13 cellular contexts compared by ENCODE assay signal in the genomic region with DNA sequence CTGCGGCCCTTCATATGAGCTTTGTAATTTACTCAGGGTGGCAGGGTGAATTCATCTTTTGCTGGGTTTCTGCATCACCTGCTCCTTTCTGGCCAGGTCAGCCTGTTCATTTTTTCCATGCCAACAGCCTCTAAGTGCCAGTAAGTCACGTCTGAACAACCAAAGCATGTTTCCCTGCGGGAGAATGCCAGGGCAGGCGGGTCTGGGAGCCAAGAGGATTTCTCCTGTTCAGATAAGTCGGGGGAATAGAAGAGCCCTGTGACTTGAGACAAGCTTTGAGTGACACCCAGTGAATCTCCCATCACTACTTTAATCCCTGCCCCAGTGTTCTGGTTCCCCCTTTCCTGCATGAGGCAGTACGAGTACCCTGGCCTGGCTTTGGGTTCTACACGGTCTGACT.
A peak's percentile ranks its signal among the peaks of the same experiment; 100 is the strongest.
DNase-seq lines count a peak whose midpoint lies in the region; ATAC-seq and TF ChIP-seq lines count a peak whose summit lies in the region.
"Had no signal": no experiment of that assay in that cellular context is flagged by ENCODE, and none has a peak within 500 bp of the region (broad histone marks: within the 10 kb centered on the region; RNA-seq: fewer than 3 reads in every experiment).

No MANE protein-coding gene starts in this region.

- H3K9me2 ChIP-seq in hepatocyte (replicated peaks; ENCODE audit: insufficient read depth): no peaks in the 10 kb centered on the region

- DNase-seq in CD4-positive, alpha-beta T cell: no peak
- DNase-seq in T-helper 17 cell (no peak), hepatocyte (ENCODE audit: low spot score) (no peak), inferior parietal cortex (ENCODE audit: extremely low spot score) (no peak), COLO829 (ENCODE audit: low spot score) (no peak)
- DNase-seq in activated effector memory CD4-positive, alpha-beta T cell treated with Interleukin-2 at 50 U/mL for 16 hours: no peak
- DNase-seq: activated CD4-positive, alpha-beta T cell treated with anti-CD3 and anti-CD28 coated beads for 1 hour; activated naive CD4-positive, alpha-beta T cell; Calu3; NCI-H510A had no signal

- TF ChIP-seq CTCF in CD4-positive, alpha-beta T cell (IDR thresholded peaks at IDR 0.05): no peak
- no peak for TF ChIP-seq CTCF in hepatocyte (IDR thresholded peaks at IDR 0.05; ENCODE audit: poor library complexity)

- H3K4me3 ChIP-seq in hepatocyte (no peak overlapping the region), rectal smooth muscle tissue (ENCODE audit: low read length) (no peak overlapping the region)

- intact Hi-C loops in CD4-positive, alpha-beta T cell (cut with DNase I, micrococcal nuclease): no loop called here

- H3K4me1 ChIP-seq in hepatocyte (ENCODE audit: insufficient read depth) (peaks cover 51% of the 10 kb centered on the region), rectal smooth muscle tissue (ENCODE audit: control insufficient read depth, insufficient read depth, low read length) (peaks cover 42% of the 10 kb centered on the region)

- no peaks in the 10 kb centered on the region for H3K9me3 ChIP-seq in CD4-positive, alpha-beta T cell (ENCODE audit: control insufficient read depth, low read length)
- H3K9me3 ChIP-seq in T-helper 17 cell (ENCODE audit: control insufficient read depth, low read length, poor library complexity, severe bottlenecking): no peaks in the 10 kb centered on the region
- H3K9me3 ChIP-seq in hepatocyte (ENCODE audit: low read depth): no peaks in the 10 kb centered on the region

- 84% methylated on average over 7 of the region's 7 CpGs for WGBS in hepatocyte (ENCODE audit: low lambda C conversion rate, missing lambda C conversion rate)

- CTCF ChIA-PET in CD4-positive, alpha-beta T cell (lab: Charles Lee): no interaction called here

- peaks cover 13% of the 10 kb centered on the region for H4K20me1 ChIP-seq in hepatocyte (ENCODE audit: insufficient read depth, poor library complexity, severe bottlenecking)

- peak overlapping the region; percentile 92 for H3K4me2 ChIP-seq in hepatocyte

- H2AFZ ChIP-seq in hepatocyte: no peak overlapping the region
- H2AFZ ChIP-seq: parathyroid adenoma had no signal

- H3K4me3 Mint-ChIP-seq in CD4-positive, alpha-beta T cell: peak overlapping the region; percentile 47
- no peak overlapping the region for H3K4me3 Mint-ChIP-seq in T-helper 17 cell

- no peaks in the 10 kb centered on the region for H3K27me3 Mint-ChIP-seq in CD4-positive, alpha-beta T cell
- peaks cover 7% of the 10 kb centered on the region for H3K27me3 Mint-ChIP-seq in T-helper 17 cell

- no peak overlapping the region for H3K9ac ChIP-seq in rectal smooth muscle tissue (ENCODE audit: low read length)
- H3K9ac ChIP-seq: parathyroid adenoma had no signal

- H3K79me2 ChIP-seq in hepatocyte: peaks cover 80% of the 10 kb centered on the region
- H3K79me2 ChIP-seq: parathyroid adenoma had no signal

- peak overlapping the region; percentile 89 for H3K27ac Mint-ChIP-seq in CD4-positive, alpha-beta T cell
- peak overlapping the region; percentile 81 for H3K27ac Mint-ChIP-seq in T-helper 17 cell

- ATAC-seq in CD4-positive, alpha-beta T cell (ENCODE audit: poor library complexity): no peak
- ATAC-seq in T-helper 17 cell (no peak), HG02798 (IDR thresholded peaks at IDR 0.05; ENCODE audit: poor library complexity, unreplicated experiment) (no peak)

- H3K36me3 Mint-ChIP-seq in CD4-positive, alpha-beta T cell (ENCODE audit: low read depth): peaks cover 4% of the 10 kb centered on the region
- H3K36me3 Mint-ChIP-seq in T-helper 17 cell (ENCODE audit: low read depth): no peaks in the 10 kb centered on the region

- H3K27me3 ChIP-seq in CD4-positive, alpha-beta T cell (ENCODE audit: control insufficient read depth, insufficient read depth, low read length): no peaks in the 10 kb centered on the region
- no peaks in the 10 kb centered on the region for H3K27me3 ChIP-seq in hepatocyte
- H3K27me3 ChIP-seq in rectal smooth muscle tissue (ENCODE audit: control insufficient read depth, insufficient read depth, low read length): no peaks in the 10 kb centered on the region

- POLR2A ChIA-PET in CD4-positive, alpha-beta T cell (lab: Charles Lee): interaction anchor here (0.6 kb wide), 1 partner anchor 43 kb away, joined by 3 read pairs; no protein-coding TSS in a partner anchor

- H3K9me3 Mint-ChIP-seq in CD4-positive, alpha-beta T cell: no peaks in the 10 kb centered on the region

- H3K36me3 ChIP-seq in hepatocyte (replicated peaks; ENCODE audit: insufficient read depth, low read depth) (no peaks in the 10 kb centered on the region), rectal smooth muscle tissue (ENCODE audit: control insufficient read depth, insufficient read depth, low read length) (no peaks in the 10 kb centered on the region)

- peaks cover 86% of the 10 kb centered on the region for H3K4me1 Mint-ChIP-seq in CD4-positive, alpha-beta T cell (ENCODE audit: low read depth)
- peaks cover 34% of the 10 kb centered on the region for H3K4me1 Mint-ChIP-seq in T-helper 17 cell

- H3K27ac ChIP-seq in CD4-positive, alpha-beta T cell (ENCODE audit: low read depth, low read length): no peak overlapping the region
- H3K27ac ChIP-seq in hepatocyte: peak overlapping the region; percentile 89
- peak overlapping the region; percentile 86 for H3K27ac ChIP-seq in rectal smooth muscle tissue (ENCODE audit: low read depth, low read length)
- H3K27ac ChIP-seq: parathyroid adenoma had no signal
